Comparison of ENCODE assay signal across 21 cellular contexts in genomic region chr4:72496119-72496518, GRCh38.
DNase-seq lines count a peak whose midpoint lies in the region; ATAC-seq and TF ChIP-seq lines count a peak whose summit lies in the region.
"Had no signal": no experiment of that assay in that cellular context is flagged by ENCODE, and none has a peak within 500 bp of the region (broad histone marks: within the 10 kb centered on the region; RNA-seq: fewer than 3 reads in every experiment).

No MANE protein-coding gene starts in this region.

- no peak overlapping the region for H3K4me2 ChIP-seq in SK-N-SH
- H3K4me2 ChIP-seq: smooth muscle cell had no signal

- H3K4me1 ChIP-seq in HEK293 (ENCODE audit: control insufficient read depth, insufficient read depth, low read length) = no peaks in the 10 kb centered on the region
- no peaks in the 10 kb centered on the region for H3K4me1 ChIP-seq in SK-N-SH (ENCODE audit: control insufficient read depth in 1 of 2, insufficient read depth in 2 of 2, low read depth in 1 of 2, low read length in 1 of 2)
- no peaks in the 10 kb centered on the region for H3K4me1 ChIP-seq in psoas muscle
- H3K4me1 ChIP-seq: body of pancreas, upper lobe of right lung had no signal

- H3K27me3 ChIP-seq in SK-N-SH (ENCODE audit: insufficient read depth) = no peaks in the 10 kb centered on the region
- no peaks in the 10 kb centered on the region for H3K27me3 ChIP-seq in psoas muscle (ENCODE audit: insufficient read depth in 3 of 3, low read length in 2 of 3)
- H3K27me3 ChIP-seq: body of pancreas, upper lobe of right lung had no signal

- peak; percentile 55 for TF ChIP-seq RAD21 in SK-N-SH (IDR thresholded peaks at IDR 0.05; ENCODE audit: low read length)

- H3K4me3 ChIP-seq in AG09309 (ENCODE audit: control insufficient read depth, low read depth, low read length) (no peak overlapping the region), HEK293 (ENCODE audit: low read depth, low read length) (no peak overlapping the region), SK-N-SH (ENCODE audit: low read depth in 2 of 2, low read length in 1 of 2) (no peak overlapping the region), fibroblast of pulmonary artery (replicated peaks; ENCODE audit: low read depth, low read length) (no peak overlapping the region), psoas muscle (no peak overlapping the region)
- H3K4me3 ChIP-seq: body of pancreas, smooth muscle cell, upper lobe of right lung had no signal

- DNase-seq in AG09309 (ENCODE audit: low read depth) = peak; percentile 10
- DNase-seq in SK-N-SH = no peak
- DNase-seq in fibroblast of pulmonary artery (ENCODE audit: low read depth) = no peak
- DNase-seq in dermis blood vessel endothelial cell = no peak
- DNase-seq in DMS79 treated with DMSO at 0.1 percent for 48 hours (lab: John Stamatoyannopoulos, UW) = no peak
- DNase-seq in psoas muscle = no peak
- DNase-seq: activated CD4-positive, CD25-positive, alpha-beta regulatory T cell; activated gamma-delta T cell treated with Interleukin-2 at 50 U/mL for 16 hours; body of pancreas; DND-41; effector CD8-positive, alpha-beta T cell; HCEC 1CT; immature natural killer cell; mesendoderm; NCI-H187; NCI-H510A treated with DMSO at 0.1 percent for 48 hours; stimulated activated naive CD4-positive, alpha-beta T cell; upper lobe of right lung had no signal

- H3K9me3 ChIP-seq in HEK293 (ENCODE audit: control insufficient read depth, insufficient read depth, low read depth, low read length) (no peaks in the 10 kb centered on the region), SK-N-SH (no peaks in the 10 kb centered on the region), psoas muscle (peaks cover 6% of the 10 kb centered on the region)
- H3K9me3 ChIP-seq: upper lobe of right lung had no signal

- intact Hi-C loops in psoas muscle (cut with DNase I) = no loop called here

- peak; percentile 34 for TF ChIP-seq CTCF in AG09309 (IDR thresholded peaks at IDR 0.05; ENCODE audit: control insufficient read depth, insufficient read depth, low read depth, low read length, missing control alignments)
- TF ChIP-seq CTCF in HEK293 (tag by site-specific recombination; IDR thresholded peaks at IDR 0.05) = no peak
- peak; percentile 43 for TF ChIP-seq CTCF in SK-N-SH (IDR thresholded peaks at IDR 0.05)
- TF ChIP-seq CTCF in fibroblast of pulmonary artery (IDR thresholded peaks at IDR 0.05; ENCODE audit: low read length, missing control alignments) = peak; percentile 5
- no peak for TF ChIP-seq CTCF in psoas muscle (IDR thresholded peaks at IDR 0.05)

- no peaks in the 10 kb centered on the region for H4K20me1 ChIP-seq in SK-N-SH (ENCODE audit: insufficient read depth)

- no peak for ATAC-seq in HG03354 (IDR thresholded peaks at IDR 0.05; ENCODE audit: poor library complexity, severe bottlenecking, unreplicated experiment)
- no peak for ATAC-seq in psoas muscle
- ATAC-seq: body of pancreas, upper lobe of right lung had no signal

- H3K36me3 ChIP-seq in HEK293 (ENCODE audit: control insufficient read depth in 2 of 2, insufficient read depth in 1 of 2, low read length in 2 of 2) (no peaks in the 10 kb centered on the region), SK-N-SH (replicated peaks in 1 of 2; ENCODE audit: control insufficient read depth in 1 of 2, insufficient read depth in 2 of 2, low read length in 1 of 2) (no peaks in the 10 kb centered on the region), psoas muscle (ENCODE audit: insufficient read depth in 1 of 2, low read depth in 1 of 2) (no peaks in the 10 kb centered on the region)
- H3K36me3 ChIP-seq: upper lobe of right lung had no signal

- POLR2A ChIA-PET in HEK293 (lab: Yijun Ruan, JAX) (no interaction called here), SK-N-SH (lab: Yijun Ruan, JAX) (no interaction called here)

- H2AFZ ChIP-seq in SK-N-SH (ENCODE audit: low read depth) = no peak overlapping the region

- TF ChIP-seq EP300 in SK-N-SH (IDR thresholded peaks at IDR 0.05; ENCODE audit: borderline replicate concordance in 1 of 2, low read depth in 1 of 2, low read length in 1 of 2) = no peak

- CTCF ChIA-PET in HEK293 (lab: Yijun Ruan, JAX) (interaction anchor here (0.6 to 1.0 kb wide), 3 partner anchors 30 to 774 kb away, joined by 3 to 5 read pairs (median 3); no protein-coding TSS in a partner anchor), SK-N-SH (lab: Yijun Ruan, JAX) (interaction anchor here (0.6 to 2.3 kb wide), 8 partner anchors 10 to 465 kb away, joined by 3 to 11 read pairs (median 6); no protein-coding TSS in a partner anchor)

- 38% methylated on average over 1 of the region's 1 CpG for WGBS in SK-N-SH (ENCODE audit: low lambda C conversion rate)
- WGBS in psoas muscle, 3 donors = 45 to 58% (median 47%) methylated on average over 1 of the region's 1 CpG

- no peaks in the 10 kb centered on the region for H3K79me2 ChIP-seq in SK-N-SH (ENCODE audit: insufficient read depth)

- no peak overlapping the region for H3K27ac ChIP-seq in HEK293 (ENCODE audit: extremely low read depth, low read depth, low read length)
- H3K27ac ChIP-seq in SK-N-SH (ENCODE audit: low read depth in 2 of 2, low read length in 1 of 2) = no peak overlapping the region
- H3K27ac ChIP-seq in psoas muscle = no peak overlapping the region
- H3K27ac ChIP-seq: body of pancreas, upper lobe of right lung had no signal

- no peaks in the 10 kb centered on the region for H3K9me2 ChIP-seq in SK-N-SH

- H3K9ac ChIP-seq in SK-N-SH = no peak overlapping the region

- H3F3A ChIP-seq in SK-N-SH (replicated peaks; ENCODE audit: insufficient read depth) = no peaks in the 10 kb centered on the region

TF ChIP-seq in HEK293, 187 proteins besides CTCF, POLR2A, EP300 and RAD21:
- TF ChIP-seq PATZ1 (tag by site-specific recombination; IDR thresholded peaks at IDR 0.05) (no peak), YY1 (tag by site-specific recombination; IDR thresholded peaks at IDR 0.05) (no peak), ZNF654 (tag by site-specific recombination; IDR thresholded peaks at IDR 0.05; ENCODE audit: low read depth) (0 out of 2 replicates have a peak, but pooled peaks have one; percentile 10), ZNF214 (tag by site-specific recombination; IDR thresholded peaks at IDR 0.05; ENCODE audit: borderline replicate concordance) (no peak)
TF ChIP-seq in HEK293: peak in this region for 1.

TF ChIP-seq in SK-N-SH, 30 proteins besides CTCF, POLR2A, EP300 and RAD21:
- TF ChIP-seq EZH2phosphoT487 (IDR thresholded peaks at IDR 0.05; ENCODE audit: borderline replicate concordance, low read depth) (no peak), SMC3 (IDR thresholded peaks at IDR 0.05; ENCODE audit: low read depth, low read length) (peak; percentile 36), ELF1 (IDR thresholded peaks at IDR 0.05) (no peak)

Comparison
In these comparisons a context has a peak if more than half of its experiments do, and no peak if none do; other contexts are left out.
1. CTCF ChIP-seq: peak in AG09309 (single experiment), SK-N-SH (single experiment) and fibroblast of pulmonary artery (single experiment); none in HEK293 (single experiment) and psoas muscle (single experiment).